3 cellular contexts compared by ENCODE assay signal in the genomic region with DNA sequence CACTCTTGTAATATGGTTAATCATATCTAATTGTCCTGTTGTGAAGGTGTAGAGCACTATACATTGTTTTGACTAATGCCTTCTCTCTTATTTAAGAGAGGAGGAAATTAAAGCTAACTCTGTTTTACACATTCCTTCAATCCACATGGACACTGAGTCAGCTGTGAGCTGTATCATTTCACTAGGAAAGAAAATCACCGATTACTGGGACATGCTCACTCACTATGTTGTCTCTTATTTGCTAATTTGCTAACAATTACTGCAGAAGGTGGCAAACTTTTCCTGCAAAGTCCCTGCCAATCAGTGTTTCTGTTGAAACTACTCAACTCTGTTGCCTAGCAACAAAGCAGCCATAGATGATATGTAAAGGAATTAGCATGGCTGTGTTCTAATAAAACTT.
TF ChIP-seq lines count a peak whose summit lies in the region.

No MANE protein-coding gene starts in this region.

TF ChIP-seq in GM23338, 12 proteins besides CTCF, POLR2A, EP300 and RAD21 (continues in another document):
- TF ChIP-seq ZNF462 (CRISPR knock-in tag; IDR thresholded peaks at IDR 0.05), result no peak
- no peak for TF ChIP-seq EZH2phosphoT487 (IDR thresholded peaks at IDR 0.05; ENCODE audit: unreplicated experiment)
- no peak for TF ChIP-seq ZNF331 (CRISPR knock-in tag; IDR thresholded peaks at IDR 0.05; ENCODE audit: low read depth)
- no peak for TF ChIP-seq NANOG (IDR thresholded peaks at IDR 0.05; ENCODE audit: borderline replicate concordance)
- TF ChIP-seq CREB1 (CRISPR knock-in tag; IDR thresholded peaks at IDR 0.05; ENCODE audit: low read depth), result no peak

TF ChIP-seq in GM12878, 131 proteins besides CTCF, POLR2A, EP300 and RAD21:
- TF ChIP-seq NFXL1 (IDR thresholded peaks at IDR 0.05; ENCODE audit: borderline replicate concordance) (peak; percentile 23), ZBTB40 (IDR thresholded peaks at IDR 0.05; ENCODE audit: borderline replicate concordance) (no peak)
TF ChIP-seq in GM12878: peak in this region for 1.

TF ChIP-seq in SK-N-SH, 30 proteins besides CTCF, POLR2A, EP300 and RAD21 (continued from another document):
- TF ChIP-seq, protein P1, sequence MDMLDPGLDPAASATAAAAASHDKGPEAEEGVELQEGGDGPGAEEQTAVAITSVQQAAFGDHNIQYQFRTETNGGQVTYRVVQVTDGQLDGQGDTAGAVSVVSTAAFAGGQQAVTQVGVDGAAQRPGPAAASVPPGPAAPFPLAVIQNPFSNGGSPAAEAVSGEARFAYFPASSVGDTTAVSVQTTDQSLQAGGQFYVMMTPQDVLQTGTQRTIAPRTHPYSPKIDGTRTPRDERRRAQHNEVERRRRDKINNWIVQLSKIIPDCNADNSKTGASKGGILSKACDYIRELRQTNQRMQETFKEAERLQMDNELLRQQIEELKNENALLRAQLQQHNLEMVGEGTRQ (IDR thresholded peaks at IDR 0.05; ENCODE audit: borderline replicate concordance, low read depth, low read length), result no peak
- TF ChIP-seq MXI1 (IDR thresholded peaks at IDR 0.05; ENCODE audit: low read depth, low read length) (no peak), GABPA (IDR thresholded peaks at IDR 0.05; ENCODE audit: low read depth) (no peak), YY1 (IDR thresholded peaks at IDR 0.05; ENCODE audit: low read depth) (no peak), RFX5 (IDR thresholded peaks at IDR 0.05; ENCODE audit: low read length) (no peak), RCOR1 (IDR thresholded peaks at IDR 0.05; ENCODE audit: low read length) (no peak), TCF12 (IDR thresholded peaks at IDR 0.05) (no peak), CHD2 (IDR thresholded peaks at IDR 0.05; ENCODE audit: low read length, partially characterized antibody) (no peak), NFIC (IDR thresholded peaks at IDR 0.05; ENCODE audit: borderline replicate concordance) (no peak), TEAD4 (IDR thresholded peaks at IDR 0.05; ENCODE audit: borderline replicate concordance, insufficient read depth) (no peak), GATA2 (CRISPR knock-in tag; IDR thresholded peaks at IDR 0.05) (no peak), FOSL2 (IDR thresholded peaks at IDR 0.05; ENCODE audit: borderline replicate concordance, low read depth) (no peak), MEF2A (IDR thresholded peaks at IDR 0.05; ENCODE audit: borderline replicate concordance, low read depth) (no peak)
- TF ChIP-seq, protein P2, sequence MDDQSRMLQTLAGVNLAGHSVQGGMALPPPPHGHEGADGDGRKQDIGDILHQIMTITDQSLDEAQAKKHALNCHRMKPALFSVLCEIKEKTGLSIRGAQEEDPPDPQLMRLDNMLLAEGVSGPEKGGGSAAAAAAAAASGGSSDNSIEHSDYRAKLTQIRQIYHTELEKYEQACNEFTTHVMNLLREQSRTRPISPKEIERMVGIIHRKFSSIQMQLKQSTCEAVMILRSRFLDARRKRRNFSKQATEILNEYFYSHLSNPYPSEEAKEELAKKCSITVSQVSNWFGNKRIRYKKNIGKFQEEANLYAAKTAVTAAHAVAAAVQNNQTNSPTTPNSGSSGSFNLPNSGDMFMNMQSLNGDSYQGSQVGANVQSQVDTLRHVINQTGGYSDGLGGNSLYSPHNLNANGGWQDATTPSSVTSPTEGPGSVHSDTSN (IDR thresholded peaks at IDR 0.05), result no peak
- TF ChIP-seq, protein P3, sequence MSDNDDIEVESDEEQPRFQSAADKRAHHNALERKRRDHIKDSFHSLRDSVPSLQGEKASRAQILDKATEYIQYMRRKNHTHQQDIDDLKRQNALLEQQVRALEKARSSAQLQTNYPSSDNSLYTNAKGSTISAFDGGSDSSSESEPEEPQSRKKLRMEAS (IDR thresholded peaks at IDR 0.05; ENCODE audit: low read depth), result no peak
